20 cellular contexts compared by ENCODE assay signal in genomic region chr10:103431902-103432301, GRCh38. TPM values are rescaled to one million over a fixed set of nuclear protein-coding genes. Genes with fewer than 3 reads are reported as not detected.
"Had no signal": no experiment of that assay in that cellular context is flagged by ENCODE, and none has a peak within 500 bp of the region (broad histone marks: within the 10 kb centered on the region; RNA-seq: fewer than 3 reads in every experiment).

No MANE protein-coding gene starts in this region.

- H3K27ac Mint-ChIP-seq: activated T-helper 1 cell treated with anti-CD3 and anti-CD28 coated beads, Interleukin-12 subunit alpha, Interleukin-12 subunit beta, Interleukin-2, Interleukin-4 antibody, amounts not matched to agents 30 ng/mL and 10 ng/mL and 1 ng/mL, durations not matched to agents 14 hours and 24 hours and 36 hours had no signal

- H3K9me3 ChIP-seq: breast epithelium, left ventricle myocardium inferior, right atrium auricular region, thyroid gland, vagina had no signal

- ATAC-seq: esophagus mucosa, SK-N-SH treated with all-trans-retinoic acid at 6 μM for 48 hours had no signal

- H3K27me3 ChIP-seq: breast epithelium, right atrium auricular region, thyroid gland, vagina had no signal

- H3K27ac ChIP-seq: breast epithelium, left ventricle myocardium inferior, right atrium auricular region, thyroid gland, vagina had no signal

- H3K36me3 ChIP-seq: breast epithelium had no signal

- H3K4me3 ChIP-seq: breast epithelium, left ventricle myocardium inferior, right atrium auricular region, thyroid gland, vagina had no signal

- FAIRE-seq: small intestine, TTC549 had no signal

- DNase-seq: activated CD4-positive, alpha-beta T cell treated with anti-CD3 and anti-CD28 coated beads, Interleukin-2, amount 50 U/mL, for 1 hour; activated naive CD4-positive, alpha-beta T cell treated with anti-CD3 and anti-CD28 coated beads, Interleukin-2, amount 50 U/mL, for 16 hours; aorta; dermis blood vessel endothelial cell; left ventricle myocardium inferior; posterior cingulate gyrus; small intestine; T-helper 2 cell; thyroid gland had no signal

- H3K4me1 ChIP-seq: breast epithelium, right atrium auricular region, vagina had no signal

- H3K9me3 Mint-ChIP-seq: activated T-helper 1 cell treated with anti-CD3 and anti-CD28 coated beads, Interleukin-12 subunit alpha, Interleukin-12 subunit beta, Interleukin-2, Interleukin-4 antibody, amounts not matched to agents 30 ng/mL and 10 ng/mL and 1 ng/mL, durations not matched to agents 14 hours and 24 hours and 36 hours; neural crest cell had no signal

RNA-seq across cellular contexts. Expression of gene CALHM2, which starts 20.3 kb away (rescaled TPM):
- total RNA-seq: neural crest cell had no signal

RNA-seq across cellular contexts. Expression of gene CALHM1, which starts 26.8 kb away (rescaled TPM):
- total RNA-seq: activated T-helper 1 cell treated with anti-CD3 and anti-CD28 coated beads, Interleukin-12 subunit alpha, Interleukin-12 subunit beta, Interleukin-2, Interleukin-4 antibody, amounts not matched to agents 30 ng/mL and 10 ng/mL and 1 ng/mL, durations not matched to agents 14 hours and 24 hours and 36 hours; aorta; breast epithelium; cerebellum; dermis blood vessel endothelial cell; fibroblast of villous mesenchyme; left ventricle myocardium inferior; mesenteric fat pad; neural crest cell; right atrium auricular region; thyroid gland; vagina had no signal
- polyA plus RNA-seq: aorta had no signal

RNA-seq across cellular contexts. Expression of gene CALHM3, which starts 47.1 kb away (rescaled TPM):
- total RNA-seq: activated T-helper 1 cell treated with anti-CD3 and anti-CD28 coated beads, Interleukin-12 subunit alpha, Interleukin-12 subunit beta, Interleukin-2, Interleukin-4 antibody, amounts not matched to agents 30 ng/mL and 10 ng/mL and 1 ng/mL, durations not matched to agents 14 hours and 24 hours and 36 hours; aorta; breast epithelium; cerebellum; dermis blood vessel endothelial cell; esophagus mucosa; left ventricle myocardium inferior; mesenteric fat pad; neural crest cell; right atrium auricular region; thyroid gland; vagina had no signal
- polyA plus RNA-seq: aorta, small intestine had no signal
